ENCODE assay signal across 20 cellular contexts in genomic region chrX:7168366-7168765, GRCh38.
"Had no signal": no experiment of that assay in that cellular context is flagged by ENCODE, and none has a peak within 500 bp of the region (broad histone marks: within the 10 kb centered on the region; RNA-seq: fewer than 3 reads in every experiment).

No MANE protein-coding gene starts in this region.

- H3K4me1 ChIP-seq: SJSA1 had no signal

- DNase-seq: KBM-7, NCI-H1092, NCI-H1105 treated with DMSO at 0.1 percent for 48 hours, NCI-H1417 treated with DMSO at 0.1 percent for 48 hours, NCI-H146, NCI-H1694 treated with DMSO at 0.1 percent for 48 hours, NCI-H1930, NCI-H2081 treated with DMSO at 0.1 percent for 48 hours, NCI-H2171, NCI-H226, NCI-H446, NCI-H510A, NCI-H524 treated with DMSO at 0.1 percent for 48 hours, NCI-H69, NCI-H774, Right ventricle myocardium superior, RPMI8226, SIG-M5 had no signal

- H3K27ac ChIP-seq: SJSA1, SK-N-MC had no signal

- H3K36me3 ChIP-seq: SJSA1 had no signal

- H3K9me3 ChIP-seq: SJSA1 had no signal

- H3K27me3 ChIP-seq: SJSA1 had no signal

- H3K4me3 ChIP-seq: SJSA1, SK-N-MC had no signal
